8 cellular contexts compared by ENCODE assay signal in the genomic region with DNA sequence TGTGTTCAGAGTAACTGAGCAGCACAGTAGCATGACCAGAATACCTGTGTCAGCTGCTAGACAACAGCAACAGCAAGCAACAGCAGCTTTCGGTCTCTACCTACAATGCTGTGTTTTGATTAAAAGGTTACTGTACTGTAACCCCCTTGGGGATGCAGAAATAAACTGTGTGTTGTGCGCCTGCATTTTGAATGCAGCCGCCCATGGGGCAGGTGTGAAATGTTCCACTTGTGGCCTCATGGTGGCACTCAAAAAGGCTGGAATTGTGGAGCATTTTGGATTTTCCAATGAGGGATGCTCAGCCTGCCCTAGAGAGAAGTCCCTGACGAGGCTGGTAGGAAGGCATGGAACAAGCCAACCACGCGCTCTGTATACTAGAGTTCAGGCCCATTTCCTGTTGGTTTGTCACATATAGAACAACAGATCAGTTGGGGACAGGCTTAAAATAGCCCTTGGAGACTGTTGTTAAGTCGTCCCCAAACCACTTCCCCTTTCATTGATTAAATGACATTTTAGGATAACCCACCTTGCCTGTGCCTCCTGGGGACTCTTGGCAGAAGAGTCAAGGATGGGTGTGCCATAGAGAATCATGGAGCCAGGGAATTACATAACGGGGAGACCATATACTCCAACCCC. TPM values are rescaled to one million over a fixed set of nuclear protein-coding genes. Genes with fewer than 3 reads are reported as not detected.
DNase-seq lines count a peak whose midpoint lies in the region; ATAC-seq and TF ChIP-seq lines count a peak whose summit lies in the region.

No MANE protein-coding gene starts in this region.

- no peak overlapping the region for H3K27ac ChIP-seq in ovary

- H3K27me3 ChIP-seq in ovary: no peaks in the 10 kb centered on the region

- no peaks in the 10 kb centered on the region for H3K36me3 ChIP-seq in ovary

- 85 to 86% (median 85%) methylated on average over 8 of the region's 8 CpGs for WGBS in ovary, 3 donors

- peak; percentile 25 for DNase-seq in ELF-1 (ENCODE audit: low read depth, low spot score)
- peak; percentile 86 for DNase-seq in SIG-M5 (lab: John Stamatoyannopoulos, UW)
- peak; percentile 29 for DNase-seq in iPS-NIHi11 (ENCODE audit: low spot score)
- DNase-seq in pons (ENCODE audit: low spot score): no peak
- no peak for DNase-seq in putamen (ENCODE audit: low spot score)
- DNase-seq in ovary: no peak

- peak; percentile 76 for ATAC-seq in GM19372 (IDR thresholded peaks at IDR 0.05; ENCODE audit: low read depth, unreplicated experiment)
- ATAC-seq in HG03159 (IDR thresholded peaks at IDR 0.05; ENCODE audit: unreplicated experiment): peak; percentile 83

- no peak for TF ChIP-seq CTCF in ovary (IDR thresholded peaks at IDR 0.05)

- TF ChIP-seq EP300 in ovary (IDR thresholded peaks at IDR 0.05): no peak

- no peak for TF ChIP-seq POLR2A in ovary (IDR thresholded peaks at IDR 0.05)

- intact Hi-C loops in ovary (cut with DNase I): no loop called here

- peaks cover 2% of the 10 kb centered on the region for H3K4me1 ChIP-seq in ovary (ENCODE audit: insufficient read depth)

- H3K4me3 ChIP-seq in ovary: no peak overlapping the region

- no peaks in the 10 kb centered on the region for H3K9me3 ChIP-seq in ovary

RNA-seq across cellular contexts. Expression of gene SCPEP1, which starts 27.1 kb away (rescaled TPM):
- total RNA-seq in ovary: 10 to 100 TPM; 36.5 to 88.4 (median 56.4) TPM
- polyA plus RNA-seq in ovary: 100 to 1,000 TPM in 1 of 2 donors, 10 to 100 TPM in 1; 69.5 to 180 TPM

RNA-seq across cellular contexts. Expression of gene COIL, which starts 44.2 kb away (rescaled TPM):
- total RNA-seq in ovary: 10 to 100 TPM; 10.9 to 17.8 (median 12.9) TPM
- polyA plus RNA-seq in ovary: 10 to 100 TPM; 12.4 to 14.3 TPM

Comparison
In these comparisons a context has a peak if more than half of its experiments do, and no peak if none do; other contexts are left out.
1. DNase-seq: peak in ELF-1 (single experiment), SIG-M5 (single experiment) and iPS-NIHi11 (single experiment); none in pons (single experiment), putamen (single experiment) and ovary (0 of 5).